In genomic region chr19:7113233-7113632, GRCh38 we compare ENCODE assay signal across 26 cellular contexts. TPM values are rescaled to one million over a fixed set of nuclear protein-coding genes. Genes with fewer than 3 reads are reported as not detected.
A peak's percentile ranks its signal among the peaks of the same experiment; 100 is the strongest.
DNase-seq lines count a peak whose midpoint lies in the region; ATAC-seq and TF ChIP-seq lines count a peak whose summit lies in the region.
"Had no signal": no experiment of that assay in that cellular context is flagged by ENCODE, and none has a peak within 500 bp of the region (broad histone marks: within the 10 kb centered on the region; RNA-seq: fewer than 3 reads in every experiment).

No MANE protein-coding gene starts in this region.

- no peaks in the 10 kb centered on the region for H3K9me2 ChIP-seq in SK-N-SH

- H3K79me2 ChIP-seq in SK-N-SH (ENCODE audit: insufficient read depth), result no peaks in the 10 kb centered on the region

- no peaks in the 10 kb centered on the region for H3K4me1 ChIP-seq in SK-N-SH (ENCODE audit: control insufficient read depth in 1 of 2, insufficient read depth in 2 of 2, low read depth in 1 of 2, low read length in 1 of 2)
- H3K4me1 ChIP-seq: SJCRH30 had no signal

- H3K9ac ChIP-seq in SK-N-SH, result no peak overlapping the region
- H3K9ac ChIP-seq: GM23248 had no signal

- H3K27me3 ChIP-seq in SK-N-SH (ENCODE audit: insufficient read depth), result no peaks in the 10 kb centered on the region
- H3K27me3 ChIP-seq: SJCRH30 had no signal

- no peak for TF ChIP-seq RAD21 in SK-N-SH (IDR thresholded peaks at IDR 0.05; ENCODE audit: low read length)

- H2AFZ ChIP-seq in SK-N-SH (ENCODE audit: low read depth), result no peak overlapping the region
- H2AFZ ChIP-seq: GM23248 had no signal

- CTCF ChIA-PET in SK-N-SH (lab: Yijun Ruan, JAX), result interaction anchor here (0.6 to 2.8 kb wide), 4 partner anchors 10 to 228 kb away, joined by 3 to 10 read pairs (median 4); no protein-coding TSS in a partner anchor

- TF ChIP-seq EP300 in SK-N-SH (IDR thresholded peaks at IDR 0.05; ENCODE audit: borderline replicate concordance in 1 of 2, low read depth in 1 of 2, low read length in 1 of 2), result no peak

- H3K9me3 ChIP-seq in SK-N-SH, result no peaks in the 10 kb centered on the region
- H3K9me3 ChIP-seq: SJCRH30 had no signal

- TF ChIP-seq CTCF in SK-N-SH (IDR thresholded peaks at IDR 0.05), result no peak

- H3K36me3 ChIP-seq in SK-N-SH (replicated peaks in 1 of 2; ENCODE audit: control insufficient read depth in 1 of 2, insufficient read depth in 2 of 2, low read length in 1 of 2), result no peaks in the 10 kb centered on the region
- H3K36me3 ChIP-seq: SJCRH30 had no signal

- POLR2A ChIA-PET in SK-N-SH (lab: Yijun Ruan, JAX), result no interaction called here

- ATAC-seq in SK-N-SH treated with all-trans-retinoic acid at 6 μM for 48 hours (no peak), GM21381 (IDR thresholded peaks at IDR 0.05; ENCODE audit: unreplicated experiment) (no peak)
- ATAC-seq: PC-3, Right ventricle myocardium inferior had no signal

- H4K20me1 ChIP-seq in SK-N-SH (ENCODE audit: insufficient read depth), result no peaks in the 10 kb centered on the region

- no peak overlapping the region for H3K4me2 ChIP-seq in SK-N-SH

- no peak overlapping the region for H3K4me3 ChIP-seq in SK-N-SH (ENCODE audit: low read depth in 2 of 2, low read length in 1 of 2)
- H3K4me3 ChIP-seq: GM23248, SJCRH30 had no signal

- DNase-seq in SK-N-SH (no peak), ELR (ENCODE audit: low read depth) (peak; percentile 7), KBM-7 (peak; percentile 20), dermis blood vessel endothelial cell (peak; percentile 10), HuH-7.5 (ENCODE audit: low spot score) (no peak), OCI-M2 (lab: John Stamatoyannopoulos, UW; ENCODE audit: unreplicated experiment) (no peak)
- DNase-seq: 8988T, Calu3, DMS79 treated with DMSO at 0.1 percent for 48 hours, GM23248, H9, IMR-90, Karpas-422, NCI-H1105 treated with DMSO at 0.1 percent for 48 hours, NCI-H146, NCI-H1930, NCI-H446, NCI-H524 treated with DMSO at 0.1 percent for 48 hours, NCI-H774, PC-3, SJCRH30 had no signal

- H3F3A ChIP-seq in SK-N-SH (replicated peaks; ENCODE audit: insufficient read depth), result no peaks in the 10 kb centered on the region

- H3K27ac ChIP-seq in SK-N-SH (ENCODE audit: low read depth in 2 of 2, low read length in 1 of 2), result no peak overlapping the region
- H3K27ac ChIP-seq: GM23248, SJCRH30 had no signal

- in situ Hi-C loops in KBM-7 (cut with MboI; ENCODE audit: low pct_unique_long_range_greater_than_20kb, low sequenced_read_pairs), result no loop called here

- 85% methylated on average over 1 of the region's 1 CpG for WGBS in SK-N-SH (ENCODE audit: low lambda C conversion rate)

TF ChIP-seq in SK-N-SH, 30 proteins besides CTCF, POLR2A, EP300 and RAD21:
- peak; percentile 89 for TF ChIP-seq REST (IDR thresholded peaks at IDR 0.05; ENCODE audit: low read depth, low read length)
- TF ChIP-seq PBX3 (IDR thresholded peaks at IDR 0.05), result no peak

TF ChIP-seq in SK-N-SH treated with all-trans-retinoic acid at 6 μM for 48 hours, 23 proteins besides CTCF, POLR2A, EP300 and RAD21:
- TF ChIP-seq CREB5 (CRISPR knock-in tag; IDR thresholded peaks at IDR 0.05; ENCODE audit: low read depth) (no peak), ZC3H10 (CRISPR knock-in tag; IDR thresholded peaks at IDR 0.05) (no peak), GLIS3 (CRISPR knock-in tag; IDR thresholded peaks at IDR 0.05) (no peak), TCF4 (CRISPR knock-in tag; IDR thresholded peaks at IDR 0.05; ENCODE audit: borderline replicate concordance) (no peak), ARNTL (CRISPR knock-in tag; IDR thresholded peaks at IDR 0.05; ENCODE audit: borderline replicate concordance, low read depth) (no peak), ZFP3 (CRISPR knock-in tag; IDR thresholded peaks at IDR 0.05) (no peak), ESRRG (CRISPR knock-in tag; IDR thresholded peaks at IDR 0.05) (no peak), ISL1 (CRISPR knock-in tag; IDR thresholded peaks at IDR 0.05) (no peak), ZFP30 (CRISPR knock-in tag; IDR thresholded peaks at IDR 0.05) (no peak), CSDC2 (CRISPR knock-in tag; IDR thresholded peaks at IDR 0.05) (no peak), RARB (CRISPR knock-in tag; IDR thresholded peaks at IDR 0.05) (no peak), OSR1 (CRISPR knock-in tag; IDR thresholded peaks at IDR 0.05) (no peak), PATZ1 (CRISPR knock-in tag; IDR thresholded peaks at IDR 0.05; ENCODE audit: borderline replicate concordance) (no peak), ZNF70 (CRISPR knock-in tag; IDR thresholded peaks at IDR 0.05) (no peak), PPARA (CRISPR knock-in tag; IDR thresholded peaks at IDR 0.05; ENCODE audit: borderline replicate concordance) (no peak), ZNF8 (CRISPR knock-in tag; IDR thresholded peaks at IDR 0.05) (no peak), SNAI2 (CRISPR knock-in tag; IDR thresholded peaks at IDR 0.05) (no peak), TSHZ2 (CRISPR knock-in tag; IDR thresholded peaks at IDR 0.05) (no peak)
TF ChIP-seq in SK-N-SH treated with all-trans-retinoic acid at 6 μM for 48 hours: peak in this region for 0.

RNA-seq across cellular contexts. Expression of gene ZNF557, which starts 43.7 kb away (rescaled TPM):
- polyA plus RNA-seq in SK-N-SH (2012; rRNA removed), result 2.3 and 2.8 TPM in 2 replicates
- 1.4 and 1.8 TPM in 2 replicates for polyA plus RNA-seq in SK-N-SH (2012; cell fraction: cytosol; rRNA removed)
- 4.1 and 4.4 TPM in 2 replicates for polyA plus RNA-seq in SK-N-SH (2012; cell fraction: nucleus; rRNA removed)
- total RNA-seq in dermis blood vessel endothelial cell, result 14.9 and 22.3 TPM in 2 replicates

RNA-seq across cellular contexts. Expression of gene MBD3L3, which starts 54.8 kb away (rescaled TPM):
- 0.07 TPM in 1 of 2 replicates, not detected in the other for polyA plus RNA-seq in SK-N-SH (2012; rRNA removed)
- not detected in 2 replicates for polyA plus RNA-seq in SK-N-SH (2012; cell fraction: cytosol; rRNA removed)
- not detected in 2 replicates for polyA plus RNA-seq in SK-N-SH (2012; cell fraction: nucleus; rRNA removed)
- not detected in 2 replicates for total RNA-seq in dermis blood vessel endothelial cell
- total RNA-seq: Calu3, GM23248, H9, IMR-90, PC-3, Right ventricle myocardium inferior, RPMI7951, SJCRH30 had no signal
- polyA plus RNA-seq: BJ, GM23248, IMR-90 had no signal

Comparison
In these comparisons a context has a peak if more than half of its experiments do, and no peak if none do; other contexts are left out.
1. DNase-seq: peak in ELR (single experiment), KBM-7 (single experiment) and dermis blood vessel endothelial cell (single experiment); none in SK-N-SH (single experiment), HuH-7.5 (single experiment) and OCI-M2 (single experiment).